Comparison of ENCODE assay signal across 8 cellular contexts in genomic region chr4:27506401-27506800, GRCh38.
"Had no signal": no experiment of that assay in that cellular context is flagged by ENCODE, and none has a peak within 500 bp of the region (broad histone marks: within the 10 kb centered on the region; RNA-seq: fewer than 3 reads in every experiment).

No MANE protein-coding gene starts in this region.

- H2AFZ ChIP-seq: GM23248 had no signal

- H3K4me3 ChIP-seq: GM23248 had no signal

- DNase-seq: GM23248, GOT3, H9, HCEC 1CT, KBM-7 had no signal

- H3K9ac ChIP-seq: GM23248 had no signal

- ATAC-seq: HepG2 had no signal

- H3K27ac ChIP-seq: GM23248, HL-60 had no signal

- FAIRE-seq: H54, HepG2 had no signal
